Comparison of ENCODE assay signal across 13 cellular contexts in the genomic region with DNA sequence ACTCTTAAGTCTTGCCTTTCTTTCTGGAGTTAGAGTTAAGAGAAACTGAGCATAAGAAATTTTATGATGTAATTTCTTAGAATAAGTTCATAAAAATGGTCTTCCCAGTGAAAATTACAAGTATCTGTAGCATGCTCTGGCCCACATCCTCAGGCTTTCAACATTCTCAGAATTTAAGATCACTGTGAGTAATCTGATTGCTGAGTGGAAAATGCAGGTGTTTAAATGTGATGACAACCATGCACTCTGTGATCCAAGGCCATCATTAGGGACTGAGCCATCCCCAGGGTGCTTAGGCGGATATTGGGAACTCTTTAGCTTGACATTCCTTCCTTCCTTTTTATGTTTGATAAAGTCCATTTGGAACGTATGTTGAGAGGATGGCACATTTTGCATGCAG.
"Had no signal": no experiment of that assay in that cellular context is flagged by ENCODE, and none has a peak within 500 bp of the region (broad histone marks: within the 10 kb centered on the region; RNA-seq: fewer than 3 reads in every experiment).

No MANE protein-coding gene starts in this region.

- H3K27me3 ChIP-seq: vagina had no signal

- DNase-seq: activated CD8-positive, alpha-beta memory T cell treated with anti-CD3 and anti-CD28 coated beads, Interleukin-2, amount 50 U/mL, for 4 hours; activated effector memory CD4-positive, alpha-beta T cell treated with anti-CD3 and anti-CD28 coated beads, Interleukin-2, amount 50 U/mL, for 16 hours; foreskin fibroblast; head of caudate nucleus; naive B cell; SIG-M5; stimulated activated CD4-positive, alpha-beta T cell treated with anti-CD3 and anti-CD28 coated beads, Interleukin-2, amount 100 ng/mL, for 24 hours; stimulated activated naive CD4-positive, alpha-beta T cell treated with Interleukin-2 at 50 U/mL for 16 hours; T-helper 9 cell had no signal

- H3K36me3 Mint-ChIP-seq: naive B cell had no signal

- H3K9me3 ChIP-seq: esophagus muscularis mucosa, thoracic aorta, vagina had no signal

- H3K4me3 ChIP-seq: esophagus muscularis mucosa, thoracic aorta, vagina had no signal

- H3K36me3 ChIP-seq: esophagus muscularis mucosa, thoracic aorta, vagina had no signal

- H3K27ac ChIP-seq: esophagus muscularis mucosa, thoracic aorta, vagina had no signal

- H3K4me1 ChIP-seq: esophagus muscularis mucosa, vagina had no signal

- H3K4me3 Mint-ChIP-seq: naive B cell had no signal

- ATAC-seq: sciatic nerve had no signal
